In genomic region chr1:27001570-27002360, GRCh38 we compare ENCODE assay signal across 9 cellular contexts. TPM values are rescaled to one million over a fixed set of nuclear protein-coding genes. Genes with fewer than 3 reads are reported as not detected.
A peak's percentile ranks its signal among the peaks of the same experiment; 100 is the strongest.
DNase-seq lines count a peak whose midpoint lies in the region; ATAC-seq and TF ChIP-seq lines count a peak whose summit lies in the region.
"Had no signal": no experiment of that assay in that cellular context is flagged by ENCODE, and none has a peak within 500 bp of the region (broad histone marks: within the 10 kb centered on the region; RNA-seq: fewer than 3 reads in every experiment).

No MANE protein-coding gene starts in this region.

- DNase-seq in ELR (ENCODE audit: low read depth): peak; percentile 39
- DNase-seq in SIG-M5 treated with dmso at 0.1 percent for 504 hours (lab: John Stamatoyannopoulos, UW; ENCODE audit: unreplicated experiment): peak; percentile 91
- peak in 40 of 42 donors; percentile 30 to 75 (median 54) for DNase-seq in head of caudate nucleus
- no peak for DNase-seq in progenitor cell of endocrine pancreas (ENCODE audit: low spot score, unreplicated experiment)
- DNase-seq in activated T-cell treated with anti-CD3 and anti-CD28 coated beads for 4 hours: no peak
- no peak for DNase-seq in T-helper 1 cell
- no peak for DNase-seq in activated naive CD4-positive, alpha-beta T cell treated with anti-CD3 and anti-CD28 coated beads for 36 hours

- no peaks in the 10 kb centered on the region for H3K9me3 Mint-ChIP-seq in progenitor cell of endocrine pancreas (ENCODE audit: low read depth)
- no peaks in the 10 kb centered on the region for H3K9me3 Mint-ChIP-seq in activated naive CD4-positive, alpha-beta T cell treated with anti-CD3 and anti-CD28 coated beads for 36 hours

- H3K4me3 Mint-ChIP-seq in progenitor cell of endocrine pancreas (ENCODE audit: low read depth): no peak overlapping the region
- no peak overlapping the region for H3K4me3 Mint-ChIP-seq in activated naive CD4-positive, alpha-beta T cell treated with anti-CD3 and anti-CD28 coated beads for 36 hours

- ATAC-seq in HG02571 (IDR thresholded peaks at IDR 0.05; ENCODE audit: unreplicated experiment): no peak

- no peaks in the 10 kb centered on the region for H3K27me3 Mint-ChIP-seq in progenitor cell of endocrine pancreas
- peaks cover 5% of the 10 kb centered on the region for H3K27me3 Mint-ChIP-seq in activated naive CD4-positive, alpha-beta T cell treated with anti-CD3 and anti-CD28 coated beads for 36 hours (ENCODE audit: low read depth)

- H3K36me3 Mint-ChIP-seq in progenitor cell of endocrine pancreas (ENCODE audit: insufficient read depth): peaks cover 6% of the 10 kb centered on the region
- H3K36me3 Mint-ChIP-seq in activated naive CD4-positive, alpha-beta T cell treated with anti-CD3 and anti-CD28 coated beads for 36 hours (ENCODE audit: low read depth): no peaks in the 10 kb centered on the region

- H3K27ac Mint-ChIP-seq in progenitor cell of endocrine pancreas: peak overlapping the region; percentile 88
- H3K27ac Mint-ChIP-seq in activated naive CD4-positive, alpha-beta T cell treated with anti-CD3 and anti-CD28 coated beads for 36 hours: no peak overlapping the region

- intact Hi-C loops in head of caudate nucleus (cut with DNase I): no loop called here
- intact Hi-C loops in activated naive CD4-positive, alpha-beta T cell treated with anti-CD3 and anti-CD28 coated beads for 36 hours (cut with micrococcal nuclease): no loop called here

- H3K4me1 Mint-ChIP-seq in progenitor cell of endocrine pancreas (ENCODE audit: low read depth): peaks cover 41% of the 10 kb centered on the region
- peaks cover 5% of the 10 kb centered on the region for H3K4me1 Mint-ChIP-seq in activated naive CD4-positive, alpha-beta T cell treated with anti-CD3 and anti-CD28 coated beads for 36 hours (ENCODE audit: low read depth)

- TF ChIP-seq CTCF in progenitor cell of endocrine pancreas (IDR thresholded peaks at IDR 0.05; ENCODE audit: unreplicated experiment): no peak

- CTCF ChIA-PET in activated naive CD4-positive, alpha-beta T cell treated with anti-CD3 and anti-CD28 coated beads for 36 hours (lab: Charles Lee): no interaction called here

RNA-seq across cellular contexts. Expression of gene TRNP1, which starts 8.3 kb away (rescaled TPM):
- total RNA-seq in progenitor cell of endocrine pancreas: 48.8 and 49.3 TPM in 2 replicates
- total RNA-seq in activated naive CD4-positive, alpha-beta T cell treated with anti-CD3 and anti-CD28 coated beads for 36 hours: under 1 TPM; 0.20 to 0.43 TPM

RNA-seq across cellular contexts. Expression of gene TENT5B, which starts 10.9 kb away (rescaled TPM):
- 5.1 and 5.7 TPM in 2 replicates for total RNA-seq in progenitor cell of endocrine pancreas
- total RNA-seq in activated naive CD4-positive, alpha-beta T cell treated with anti-CD3 and anti-CD28 coated beads for 36 hours: not detected

RNA-seq across cellular contexts. Expression of gene KDF1, which starts 41.5 kb away (rescaled TPM):
- 22.2 and 26.1 TPM in 2 replicates for total RNA-seq in progenitor cell of endocrine pancreas
- under 1 TPM; 0.24 to 0.25 TPM for total RNA-seq in activated naive CD4-positive, alpha-beta T cell treated with anti-CD3 and anti-CD28 coated beads for 36 hours
- total RNA-seq: NCI-H460 had no signal

Comparison
In these comparisons a context has a peak if more than half of its experiments do, and no peak if none do; other contexts are left out.
1. DNase-seq: peak in ELR (single experiment), SIG-M5 treated with dmso at 0.1 percent for 504 hours (single experiment) and head of caudate nucleus (40 of 42); none in progenitor cell of endocrine pancreas (single experiment), activated T-cell treated with anti-CD3 and anti-CD28 coated beads for 4 hours (single experiment), T-helper 1 cell (0 of 5) and activated naive CD4-positive, alpha-beta T cell treated with anti-CD3 and anti-CD28 coated beads for 36 hours (single experiment).
2. RNA of gene TRNP1, which starts 8.3 kb away (total RNA-seq): 48.8 to 49.3 TPM in progenitor cell of endocrine pancreas; 0.20 to 0.43 TPM in activated naive CD4-positive, alpha-beta T cell treated with anti-CD3 and anti-CD28 coated beads for 36 hours; every median in the first group is over 10 times any median in the second.
3. RNA of gene KDF1, which starts 41.5 kb away (total RNA-seq): 22.2 to 26.1 TPM in progenitor cell of endocrine pancreas; 0.24 to 0.25 TPM in activated naive CD4-positive, alpha-beta T cell treated with anti-CD3 and anti-CD28 coated beads for 36 hours; every median in the first group is over 10 times any median in the second.